In the genomic region with DNA sequence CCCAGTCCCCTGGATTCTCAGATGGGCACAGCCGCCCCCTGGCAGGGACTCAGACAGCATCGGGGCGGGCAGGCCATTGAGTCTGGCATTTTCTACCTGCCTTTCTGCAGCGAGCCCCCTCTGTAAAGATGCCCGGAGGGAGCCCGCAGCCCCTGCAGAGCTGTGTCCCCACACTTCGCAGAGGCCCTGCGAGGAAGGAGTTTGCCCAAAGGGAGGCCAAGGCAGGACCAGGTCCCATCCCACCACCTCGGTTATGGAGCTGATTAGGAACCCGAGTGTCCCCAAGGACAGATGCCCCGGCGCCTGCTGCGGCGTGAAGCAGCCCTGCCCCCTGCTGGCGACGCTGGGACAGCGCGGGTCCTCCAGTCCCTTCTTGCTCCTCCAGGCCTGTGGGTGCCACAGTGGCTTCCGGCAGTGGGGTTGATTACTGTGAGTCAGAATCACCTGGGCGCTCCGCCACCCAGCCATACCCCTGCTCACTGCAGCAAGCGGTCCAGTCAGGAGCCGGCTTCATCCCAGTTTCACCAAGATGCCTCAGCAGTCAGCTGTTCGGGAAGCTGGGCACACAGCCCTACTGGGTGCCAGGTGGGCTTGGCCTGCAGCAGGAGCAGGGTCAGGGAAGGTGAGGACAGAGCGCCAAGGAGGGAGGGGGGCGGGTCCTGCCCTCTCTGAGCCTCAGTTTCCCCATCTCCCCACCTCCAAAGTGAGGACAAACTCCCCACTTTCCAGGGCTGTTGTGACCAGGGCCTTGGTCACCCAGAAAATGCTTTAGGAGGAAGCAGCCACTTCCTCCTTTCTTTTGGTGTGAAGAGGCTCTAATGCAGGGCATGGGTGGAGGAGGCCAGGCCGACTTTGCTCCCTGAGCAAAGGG, we compare ENCODE assay signal across 9 cellular contexts.
DNase-seq lines count a peak whose midpoint lies in the region; ATAC-seq, FAIRE-seq and TF ChIP-seq lines count a peak whose summit lies in the region.
"Had no signal": no experiment of that assay in that cellular context is flagged by ENCODE, and none has a peak within 500 bp of the region (broad histone marks: within the 10 kb centered on the region; RNA-seq: fewer than 3 reads in every experiment).

No MANE protein-coding gene starts in this region.

- DNase-seq in D341Med (ENCODE audit: low spot score) = peak; percentile 92
- DNase-seq in MG63 = peak; percentile 95
- peak; percentile 70 for DNase-seq in SK-N-DZ (ENCODE audit: low spot score)
- DNase-seq in activated naive CD4-positive, alpha-beta T cell (lab: John Stamatoyannopoulos, UW) = peak; percentile 67 to 77 (median 68)
- peak; percentile 86 to 96 for DNase-seq in frontal cortex (ENCODE audit: low spot score in 2 of 2)
- peak; percentile 93 for DNase-seq in osteocyte (ENCODE audit: extremely low spot score, unreplicated experiment)
- DNase-seq in testis = peak; percentile 83

- H3K4me3 ChIP-seq in MG63 = no peak overlapping the region
- H3K4me3 ChIP-seq in testis = no peak overlapping the region

- H3K27me3 ChIP-seq in MG63 (no peaks in the 10 kb centered on the region), testis (no peaks in the 10 kb centered on the region)

- peak; percentile 80 for ATAC-seq in GM21619 (IDR thresholded peaks at IDR 0.05; ENCODE audit: unreplicated experiment)

- no peaks in the 10 kb centered on the region; the same call in 1 of the 2 replicates for H3K9me3 ChIP-seq in MG63
- H3K9me3 ChIP-seq in testis = no peaks in the 10 kb centered on the region

- WGBS in testis, 2 donors = 34 to 51% methylated on average over 7 to 27 of the region's 27 CpGs

- TF ChIP-seq POLR2A in testis (IDR thresholded peaks at IDR 0.05) = no peak

- no peak overlapping the region for H3K27ac ChIP-seq in testis

- peaks cover 4% of the 10 kb centered on the region for H3K36me3 Mint-ChIP-seq in osteocyte (ENCODE audit: unreplicated experiment)

- H3K9me3 Mint-ChIP-seq in osteocyte (ENCODE audit: unreplicated experiment) = no peaks in the 10 kb centered on the region

- TF ChIP-seq CTCF in osteocyte (IDR thresholded peaks at IDR 0.05) = peak; percentile 99
- peak; percentile 95 to 99 (median 98) for TF ChIP-seq CTCF in testis (IDR thresholded peaks at IDR 0.05)

- peak overlapping the region; percentile 41 for H3K27ac Mint-ChIP-seq in osteocyte (ENCODE audit: unreplicated experiment)

- intact Hi-C loops in testis (cut with DNase I; ENCODE audit: low total_unique reads) = loop anchor here (1.0 kb wide), 1 partner anchor 273 kb away; no protein-coding TSS in a partner anchor

- no peak for FAIRE-seq in frontal cortex (lab: Jason Lieb, UNC)
- FAIRE-seq: colon had no signal

- H3K36me3 ChIP-seq in MG63 (no peaks in the 10 kb centered on the region), testis (ENCODE audit: low read depth, missing control alignments) (no peaks in the 10 kb centered on the region)

- H3K27me3 Mint-ChIP-seq in osteocyte (ENCODE audit: unreplicated experiment) = no peaks in the 10 kb centered on the region

- peaks cover 40% of the 10 kb centered on the region for H3K4me1 Mint-ChIP-seq in osteocyte (ENCODE audit: unreplicated experiment)

- peaks cover 17% of the 10 kb centered on the region for H3K4me1 ChIP-seq in testis

- H3K4me3 Mint-ChIP-seq in osteocyte (ENCODE audit: unreplicated experiment) = no peak overlapping the region
